In genomic region chr19:8458380-8458779, GRCh38 we compare ENCODE assay signal across 12 cellular contexts. TPM values are rescaled to one million over a fixed set of nuclear protein-coding genes. Genes with fewer than 3 reads are reported as not detected.
DNase-seq lines count a peak whose midpoint lies in the region; ATAC-seq and TF ChIP-seq lines count a peak whose summit lies in the region.
"Had no signal": no experiment of that assay in that cellular context is flagged by ENCODE, and none has a peak within 500 bp of the region (broad histone marks: within the 10 kb centered on the region; RNA-seq: fewer than 3 reads in every experiment).

No MANE protein-coding gene starts in this region.

- H3K27ac Mint-ChIP-seq in activated naive CD8-positive, alpha-beta T cell: peak overlapping the region; percentile 78
- no peak overlapping the region for H3K27ac Mint-ChIP-seq in activated naive CD8-positive, alpha-beta T cell treated with anti-CD3 and anti-CD28 coated beads, Interleukin-2, amount 50 U/mL, for 24 hours
- peak overlapping the region; percentile 28 for H3K27ac Mint-ChIP-seq in type B pancreatic cell
- no peak overlapping the region for H3K27ac Mint-ChIP-seq in T-helper 2 cell treated with Interferon-gamma antibody and Interleukin-4, amounts not matched to agents 5 μg/mL and 100 μg/mL, for 36 hours

- H3K9me3 ChIP-seq in adipocyte (ENCODE audit: control insufficient read depth, low read length) (no peaks in the 10 kb centered on the region), mucosa of stomach (ENCODE audit: control insufficient read depth, low read length) (no peaks in the 10 kb centered on the region)
- H3K9me3 ChIP-seq: ovary had no signal

- H3K4me3 ChIP-seq in adipocyte (ENCODE audit: low read length) (no peak overlapping the region), mucosa of stomach (ENCODE audit: low read length) (no peak overlapping the region)
- H3K4me3 ChIP-seq: ovary had no signal

- no peak overlapping the region for H3K4me3 Mint-ChIP-seq in activated naive CD8-positive, alpha-beta T cell
- H3K4me3 Mint-ChIP-seq in activated naive CD8-positive, alpha-beta T cell treated with anti-CD3 and anti-CD28 coated beads, Interleukin-2, amount 50 U/mL, for 24 hours: no peak overlapping the region
- H3K4me3 Mint-ChIP-seq in type B pancreatic cell: peak overlapping the region; percentile 38
- H3K4me3 Mint-ChIP-seq in T-helper 2 cell treated with Interferon-gamma antibody and Interleukin-4, amounts not matched to agents 5 μg/mL and 100 μg/mL, for 36 hours: no peak overlapping the region
- H3K4me3 Mint-ChIP-seq: activated T-helper 1 cell treated with anti-CD3 and anti-CD28 coated beads, Interleukin-12 subunit alpha, Interleukin-12 subunit beta, Interleukin-2, Interleukin-4 antibody, amounts not matched to agents 30 ng/mL and 10 ng/mL and 1 ng/mL, durations not matched to agents 14 hours and 24 hours and 36 hours had no signal

- no peak for ATAC-seq in activated naive CD8-positive, alpha-beta T cell treated with anti-CD3 and anti-CD28 coated beads, Interleukin-2, amount 50 U/mL, for 24 hours
- ATAC-seq in HG03045 (IDR thresholded peaks at IDR 0.05; ENCODE audit: unreplicated experiment): no peak

- H3K4me1 Mint-ChIP-seq in activated naive CD8-positive, alpha-beta T cell (ENCODE audit: low read depth): peaks cover 91% of the 10 kb centered on the region
- peaks cover 68% of the 10 kb centered on the region for H3K4me1 Mint-ChIP-seq in activated naive CD8-positive, alpha-beta T cell treated with anti-CD3 and anti-CD28 coated beads, Interleukin-2, amount 50 U/mL, for 24 hours
- H3K4me1 Mint-ChIP-seq in type B pancreatic cell (ENCODE audit: unreplicated experiment): peaks cover 74% of the 10 kb centered on the region
- H3K4me1 Mint-ChIP-seq in T-helper 2 cell treated with Interferon-gamma antibody and Interleukin-4, amounts not matched to agents 5 μg/mL and 100 μg/mL, for 36 hours (ENCODE audit: low read depth): peaks cover 42% of the 10 kb centered on the region

- no peak for TF ChIP-seq CTCF in type B pancreatic cell (conservative IDR thresholded peaks at IDR 0.05)

- H3K36me3 Mint-ChIP-seq in activated naive CD8-positive, alpha-beta T cell: peaks cover 2% of the 10 kb centered on the region
- peaks cover 62% of the 10 kb centered on the region for H3K36me3 Mint-ChIP-seq in activated naive CD8-positive, alpha-beta T cell treated with anti-CD3 and anti-CD28 coated beads, Interleukin-2, amount 50 U/mL, for 24 hours (ENCODE audit: low read depth)
- H3K36me3 Mint-ChIP-seq in type B pancreatic cell: peaks cover 31% of the 10 kb centered on the region
- peaks cover 54% of the 10 kb centered on the region for H3K36me3 Mint-ChIP-seq in T-helper 2 cell treated with Interferon-gamma antibody and Interleukin-4, amounts not matched to agents 5 μg/mL and 100 μg/mL, for 36 hours (ENCODE audit: low read depth)

- H3K27me3 Mint-ChIP-seq in activated naive CD8-positive, alpha-beta T cell: no peaks in the 10 kb centered on the region
- no peaks in the 10 kb centered on the region for H3K27me3 Mint-ChIP-seq in activated naive CD8-positive, alpha-beta T cell treated with anti-CD3 and anti-CD28 coated beads, Interleukin-2, amount 50 U/mL, for 24 hours
- H3K27me3 Mint-ChIP-seq in type B pancreatic cell: no peaks in the 10 kb centered on the region
- no peaks in the 10 kb centered on the region for H3K27me3 Mint-ChIP-seq in T-helper 2 cell treated with Interferon-gamma antibody and Interleukin-4, amounts not matched to agents 5 μg/mL and 100 μg/mL, for 36 hours (ENCODE audit: low read depth)

- H3K36me3 ChIP-seq in adipocyte (ENCODE audit: control insufficient read depth, insufficient read depth, low read length, severe bottlenecking) (peaks cover 28% of the 10 kb centered on the region), mucosa of stomach (ENCODE audit: control insufficient read depth, insufficient read depth, low read length) (no peaks in the 10 kb centered on the region)
- H3K36me3 ChIP-seq: ovary had no signal

- no peaks in the 10 kb centered on the region for H3K27me3 ChIP-seq in adipocyte (replicated peaks; ENCODE audit: control insufficient read depth, insufficient read depth, low read length)
- no peaks in the 10 kb centered on the region for H3K27me3 ChIP-seq in mucosa of stomach (ENCODE audit: control insufficient read depth, insufficient read depth, low read length)
- H3K27me3 ChIP-seq: ovary had no signal

- DNase-seq in activated naive CD8-positive, alpha-beta T cell treated with anti-CD3 and anti-CD28 coated beads, Interleukin-2, amount 50 U/mL, for 24 hours: no peak
- DNase-seq in adipocyte (ENCODE audit: low read depth): no peak
- DNase-seq in type B pancreatic cell (ENCODE audit: extremely low spot score, unreplicated experiment): no peak
- no peak for DNase-seq in T-helper 2 cell treated with Interferon-gamma antibody and Interleukin-4, amounts not matched to agents 5 μg/mL and 100 μg/mL, for 36 hours (ENCODE audit: low spot score)
- DNase-seq in substantia nigra (lab: John Stamatoyannopoulos, UW): no peak
- DNase-seq: central memory CD4-positive, alpha-beta T cell; NCI-H2029 treated with DMSO at 0.1 percent for 48 hours; ovary had no signal

- no peak overlapping the region for H3K27ac ChIP-seq in substantia nigra (ENCODE audit: low read depth, low read length, poor library complexity, severe bottlenecking)
- H3K27ac ChIP-seq: ovary had no signal

- H3K9ac ChIP-seq in adipocyte (ENCODE audit: low read length): peak overlapping the region; percentile 27
- peak overlapping the region; percentile 38 for H3K9ac ChIP-seq in mucosa of stomach (ENCODE audit: low read length)

- H3K4me1 ChIP-seq in adipocyte (ENCODE audit: control insufficient read depth, insufficient read depth, low read length): peaks cover 44% of the 10 kb centered on the region
- H3K4me1 ChIP-seq in mucosa of stomach (ENCODE audit: control insufficient read depth, insufficient read depth, low read length): peaks cover 50% of the 10 kb centered on the region

- no peaks in the 10 kb centered on the region for H3K9me3 Mint-ChIP-seq in activated naive CD8-positive, alpha-beta T cell (ENCODE audit: low read depth)
- H3K9me3 Mint-ChIP-seq in activated naive CD8-positive, alpha-beta T cell treated with anti-CD3 and anti-CD28 coated beads, Interleukin-2, amount 50 U/mL, for 24 hours: no peaks in the 10 kb centered on the region
- H3K9me3 Mint-ChIP-seq in type B pancreatic cell: no peaks in the 10 kb centered on the region
- H3K9me3 Mint-ChIP-seq in T-helper 2 cell treated with Interferon-gamma antibody and Interleukin-4, amounts not matched to agents 5 μg/mL and 100 μg/mL, for 36 hours: no peaks in the 10 kb centered on the region
- H3K9me3 Mint-ChIP-seq: activated T-helper 1 cell treated with anti-CD3 and anti-CD28 coated beads, Interleukin-12 subunit alpha, Interleukin-12 subunit beta, Interleukin-2, Interleukin-4 antibody, amounts not matched to agents 30 ng/mL and 10 ng/mL and 1 ng/mL, durations not matched to agents 14 hours and 24 hours and 36 hours had no signal

RNA-seq across cellular contexts. Expression of gene HNRNPM, which starts 13.6 kb away (rescaled TPM):
- total RNA-seq in type B pancreatic cell (ENCODE audit: low replicate concordance): 197 and 317 TPM in 2 replicates

RNA-seq across cellular contexts. Expression of gene PRAM1, which starts 44.1 kb away (rescaled TPM):
- total RNA-seq in type B pancreatic cell (ENCODE audit: low replicate concordance): 0.31 TPM in 2 replicates

RNA-seq across cellular contexts. Expression of gene MARCHF2, which starts 45.3 kb away (rescaled TPM):
- 15.5 and 24.7 TPM in 2 replicates for total RNA-seq in type B pancreatic cell (ENCODE audit: low replicate concordance)

RNA-seq across cellular contexts. Expression of gene ZNF414, which starts 55.6 kb away (rescaled TPM):
- total RNA-seq in type B pancreatic cell (ENCODE audit: low replicate concordance): 19.9 and 25.4 TPM in 2 replicates

Comparison
In these comparisons a context has a peak if more than half of its experiments do, and no peak if none do; other contexts are left out.
1. H3K27ac Mint-ChIP-seq: peak in activated naive CD8-positive, alpha-beta T cell (single experiment) and type B pancreatic cell (single experiment); none in activated naive CD8-positive, alpha-beta T cell treated with anti-CD3 and anti-CD28 coated beads, Interleukin-2, amount 50 U/mL, for 24 hours (single experiment) and T-helper 2 cell treated with Interferon-gamma antibody and Interleukin-4, amounts not matched to agents 5 μg/mL and 100 μg/mL, for 36 hours (single experiment).